24 cellular contexts compared by ENCODE assay signal in the genomic region with DNA sequence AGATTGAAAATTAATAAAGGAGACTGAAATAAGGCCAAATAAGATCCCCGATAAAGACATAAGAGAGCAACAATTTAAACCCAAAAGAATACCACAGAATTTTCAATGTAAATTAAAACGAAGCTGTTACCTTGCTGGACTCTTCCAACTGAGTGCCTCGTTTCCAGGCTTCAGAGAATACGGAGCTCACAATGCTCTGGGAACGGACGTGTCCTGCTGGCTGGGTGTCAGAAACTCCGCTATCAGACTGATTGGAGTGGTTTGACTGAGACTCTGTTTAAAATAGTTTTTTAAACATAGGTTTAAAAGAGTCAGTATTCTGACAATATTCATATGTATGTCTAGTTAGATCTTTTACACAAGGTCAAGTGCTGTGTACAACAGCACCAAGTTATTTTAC.
DNase-seq lines count a peak whose midpoint lies in the region; ATAC-seq and TF ChIP-seq lines count a peak whose summit lies in the region.
"Had no signal": no experiment of that assay in that cellular context is flagged by ENCODE, and none has a peak within 500 bp of the region (broad histone marks: within the 10 kb centered on the region; RNA-seq: fewer than 3 reads in every experiment).

No MANE protein-coding gene starts in this region.

- peak overlapping the region; percentile 40 for H3K27ac Mint-ChIP-seq in activated T-cell treated with anti-CD3 and anti-CD28 coated beads, Interleukin-2, amount 50 U/mL, for 24 hours
- H3K27ac Mint-ChIP-seq in stimulated activated effector memory CD8-positive, alpha-beta T cell treated with anti-CD3 and anti-CD28 coated beads, Interleukin-12 subunit alpha, Interleukin-12 subunit beta, amount 100 ng/mL, for 72 hours, result peak overlapping the region; percentile 17

- H4K20me1 ChIP-seq in KMS-11 (ENCODE audit: insufficient read depth), result no peaks in the 10 kb centered on the region

- H3K9me3 Mint-ChIP-seq in activated T-cell treated with anti-CD3 and anti-CD28 coated beads, Interleukin-2, amount 50 U/mL, for 24 hours, result no peaks in the 10 kb centered on the region
- no peaks in the 10 kb centered on the region for H3K9me3 Mint-ChIP-seq in stimulated activated effector memory CD8-positive, alpha-beta T cell treated with anti-CD3 and anti-CD28 coated beads, Interleukin-12 subunit alpha, Interleukin-12 subunit beta, amount 100 ng/mL, for 72 hours
- H3K9me3 Mint-ChIP-seq: CD8-positive, alpha-beta memory T cell had no signal

- no peak for DNase-seq in activated T-cell treated with anti-CD3 and anti-CD28 coated beads, Interleukin-2, amount 50 U/mL, for 24 hours
- no peak for DNase-seq in activated T-cell treated with anti-CD3 and anti-CD28 coated beads, Interleukin-2, amount 50 U/mL, for 48 hours
- DNase-seq in left cardiac atrium (peak; percentile 53), cortex of kidney (lab: John Stamatoyannopoulos, UW) (no peak), DMS 273 treated with DMSO at 0.1 percent for 48 hours (lab: John Stamatoyannopoulos, UW) (no peak)
- no peak for DNase-seq in stimulated activated effector memory CD8-positive, alpha-beta T cell treated with anti-CD3 and anti-CD28 coated beads, Interleukin-12 subunit alpha, Interleukin-12 subunit beta, amount 100 ng/mL, for 72 hours (ENCODE audit: low spot score in 2 of 2)
- DNase-seq: AML-193; C1 segment of cervical spinal cord; Calu3; CD8-positive, alpha-beta memory T cell; GDM1; Kasumi-1; NCI-H1694; NCI-H2081; NCI-H2171; NCI-H345; NCI-H524; NCI-H774; NK-92 treated with Interleukin-12 subunit alpha and Interleukin-12 subunit beta, amount 100 ng/mL, for 24 hours; Peyer's patch had no signal

- H3K4me3 Mint-ChIP-seq in activated T-cell treated with anti-CD3 and anti-CD28 coated beads, Interleukin-2, amount 50 U/mL, for 24 hours, result no peak overlapping the region
- H3K4me3 Mint-ChIP-seq in stimulated activated effector memory CD8-positive, alpha-beta T cell treated with anti-CD3 and anti-CD28 coated beads, Interleukin-12 subunit alpha, Interleukin-12 subunit beta, amount 100 ng/mL, for 72 hours, result no peak overlapping the region
- H3K4me3 Mint-ChIP-seq: CD8-positive, alpha-beta memory T cell had no signal

- intact Hi-C loops in left cardiac atrium (cut with DNase I), result no loop called here

- H3K36me3 Mint-ChIP-seq in activated T-cell treated with anti-CD3 and anti-CD28 coated beads, Interleukin-2, amount 50 U/mL, for 24 hours (ENCODE audit: low read depth), result peaks cover 58% of the 10 kb centered on the region
- no peaks in the 10 kb centered on the region for H3K36me3 Mint-ChIP-seq in stimulated activated effector memory CD8-positive, alpha-beta T cell treated with anti-CD3 and anti-CD28 coated beads, Interleukin-12 subunit alpha, Interleukin-12 subunit beta, amount 100 ng/mL, for 72 hours

- H3K79me2 ChIP-seq in KMS-11 (ENCODE audit: insufficient read depth, low read depth), result no peaks in the 10 kb centered on the region

- no peak overlapping the region for H3K27ac ChIP-seq in KMS-11
- H3K27ac ChIP-seq: 22Rv1, Peyer's patch had no signal

- H3K4me1 Mint-ChIP-seq in activated T-cell treated with anti-CD3 and anti-CD28 coated beads, Interleukin-2, amount 50 U/mL, for 24 hours (ENCODE audit: low read depth), result peaks cover 9% of the 10 kb centered on the region
- peaks cover 15% of the 10 kb centered on the region for H3K4me1 Mint-ChIP-seq in stimulated activated effector memory CD8-positive, alpha-beta T cell treated with anti-CD3 and anti-CD28 coated beads, Interleukin-12 subunit alpha, Interleukin-12 subunit beta, amount 100 ng/mL, for 72 hours
- H3K4me1 Mint-ChIP-seq: CD8-positive, alpha-beta memory T cell had no signal

- H3K27me3 ChIP-seq in KMS-11 (ENCODE audit: insufficient read depth, low read depth), result no peaks in the 10 kb centered on the region
- H3K27me3 ChIP-seq: Peyer's patch, SJSA1 had no signal

- no peaks in the 10 kb centered on the region for H3K36me3 ChIP-seq in KMS-11 (ENCODE audit: insufficient read depth)

- TF ChIP-seq CTCF in KMS-11 (conservative IDR thresholded peaks at IDR 0.05; ENCODE audit: low read depth, low read length), result no peak

- H3K9ac ChIP-seq in KMS-11, result no peak overlapping the region

- H2AFZ ChIP-seq in KMS-11 (ENCODE audit: low read depth), result no peak overlapping the region

- 0 out of 2 replicates have a peak overlapping the region, but pooled peaks have one; percentile 15 for H3K4me2 ChIP-seq in KMS-11

- no peak overlapping the region for H3K4me3 ChIP-seq in KMS-11 (IDR thresholded peaks at IDR 0.05; ENCODE audit: insufficient read depth, low read depth, low read length)
- H3K4me3 ChIP-seq: Peyer's patch, SJSA1 had no signal

- peaks cover 68% of the 10 kb centered on the region for H3K4me1 ChIP-seq in KMS-11 (ENCODE audit: low read depth, poor library complexity, severe bottlenecking)
- H3K4me1 ChIP-seq: Peyer's patch had no signal

- H3K27me3 Mint-ChIP-seq in activated T-cell treated with anti-CD3 and anti-CD28 coated beads, Interleukin-2, amount 50 U/mL, for 24 hours, result no peaks in the 10 kb centered on the region
- H3K27me3 Mint-ChIP-seq: CD8-positive, alpha-beta memory T cell had no signal

- ATAC-seq in left cardiac atrium, result peak; percentile 63 to 73
- no peak for ATAC-seq in stimulated activated effector memory CD8-positive, alpha-beta T cell treated with anti-CD3 and anti-CD28 coated beads, Interleukin-12 subunit alpha, Interleukin-12 subunit beta, amount 100 ng/mL, for 72 hours
- ATAC-seq in GM18519 (IDR thresholded peaks at IDR 0.05; ENCODE audit: low FRiP score, unreplicated experiment), result no peak

Comparison
In these comparisons a context has a peak if more than half of its experiments do, and no peak if none do; other contexts are left out.
1. ATAC-seq: peak in left cardiac atrium (2 of 2); none in stimulated activated effector memory CD8-positive, alpha-beta T cell treated with anti-CD3 and anti-CD28 coated beads, Interleukin-12 subunit alpha, Interleukin-12 subunit beta, amount 100 ng/mL, for 72 hours (single experiment) and GM18519 (single experiment).